ENCODE assay signal across 2 cellular contexts in the genomic region with DNA sequence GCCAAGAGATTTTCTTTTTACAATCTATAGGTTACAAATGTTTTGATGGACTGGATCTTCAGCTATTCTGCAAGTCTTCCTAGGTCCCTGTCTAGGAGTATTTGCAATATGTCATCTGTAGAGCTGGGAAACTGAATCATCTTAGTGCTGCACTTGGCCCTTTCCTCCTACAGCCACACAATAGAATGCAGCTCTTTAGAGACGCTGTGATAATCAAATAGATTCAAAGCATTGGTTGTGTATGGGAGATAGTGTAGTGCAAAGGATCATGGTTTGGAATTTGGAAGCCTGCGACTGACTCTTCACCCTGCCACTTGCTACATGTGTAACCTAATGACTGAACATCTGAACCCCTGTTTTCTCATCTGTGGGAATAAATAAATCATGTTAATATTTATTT.
TF ChIP-seq lines count a peak whose summit lies in the region.

No MANE protein-coding gene starts in this region.

TF ChIP-seq in IMR-90, 13 proteins besides CTCF, POLR2A, EP300 and RAD21 (continued from another document):
- TF ChIP-seq, protein P1, sequence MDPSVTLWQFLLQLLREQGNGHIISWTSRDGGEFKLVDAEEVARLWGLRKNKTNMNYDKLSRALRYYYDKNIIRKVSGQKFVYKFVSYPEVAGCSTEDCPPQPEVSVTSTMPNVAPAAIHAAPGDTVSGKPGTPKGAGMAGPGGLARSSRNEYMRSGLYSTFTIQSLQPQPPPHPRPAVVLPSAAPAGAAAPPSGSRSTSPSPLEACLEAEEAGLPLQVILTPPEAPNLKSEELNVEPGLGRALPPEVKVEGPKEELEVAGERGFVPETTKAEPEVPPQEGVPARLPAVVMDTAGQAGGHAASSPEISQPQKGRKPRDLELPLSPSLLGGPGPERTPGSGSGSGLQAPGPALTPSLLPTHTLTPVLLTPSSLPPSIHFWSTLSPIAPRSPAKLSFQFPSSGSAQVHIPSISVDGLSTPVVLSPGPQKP (IDR thresholded peaks at IDR 0.05; ENCODE audit: borderline replicate concordance, low read depth, low read length) = no peak
- TF ChIP-seq MAZ (IDR thresholded peaks at IDR 0.05; ENCODE audit: borderline replicate concordance, low read depth, low read length) (no peak), RCOR1 (IDR thresholded peaks at IDR 0.05; ENCODE audit: insufficient replicate concordance, low read length) (no peak), CEBPB (IDR thresholded peaks at IDR 0.05; ENCODE audit: low read depth, low read length) (no peak), MAFK (IDR thresholded peaks at IDR 0.05; ENCODE audit: low read depth, low read length) (no peak), NFE2L2 (IDR thresholded peaks at IDR 0.05; ENCODE audit: low read depth, low read length) (no peak), MXI1 (IDR thresholded peaks at IDR 0.05; ENCODE audit: borderline replicate concordance, low read depth, low read length) (no peak)
- TF ChIP-seq, protein P2, sequence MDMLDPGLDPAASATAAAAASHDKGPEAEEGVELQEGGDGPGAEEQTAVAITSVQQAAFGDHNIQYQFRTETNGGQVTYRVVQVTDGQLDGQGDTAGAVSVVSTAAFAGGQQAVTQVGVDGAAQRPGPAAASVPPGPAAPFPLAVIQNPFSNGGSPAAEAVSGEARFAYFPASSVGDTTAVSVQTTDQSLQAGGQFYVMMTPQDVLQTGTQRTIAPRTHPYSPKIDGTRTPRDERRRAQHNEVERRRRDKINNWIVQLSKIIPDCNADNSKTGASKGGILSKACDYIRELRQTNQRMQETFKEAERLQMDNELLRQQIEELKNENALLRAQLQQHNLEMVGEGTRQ (IDR thresholded peaks at IDR 0.05; ENCODE audit: low read depth, low read length) = no peak

TF ChIP-seq in SK-N-SH treated with all-trans-retinoic acid at 6 μM for 48 hours, 23 proteins besides CTCF, POLR2A, EP300 and RAD21 (continued from another document):
- TF ChIP-seq, protein P3, sequence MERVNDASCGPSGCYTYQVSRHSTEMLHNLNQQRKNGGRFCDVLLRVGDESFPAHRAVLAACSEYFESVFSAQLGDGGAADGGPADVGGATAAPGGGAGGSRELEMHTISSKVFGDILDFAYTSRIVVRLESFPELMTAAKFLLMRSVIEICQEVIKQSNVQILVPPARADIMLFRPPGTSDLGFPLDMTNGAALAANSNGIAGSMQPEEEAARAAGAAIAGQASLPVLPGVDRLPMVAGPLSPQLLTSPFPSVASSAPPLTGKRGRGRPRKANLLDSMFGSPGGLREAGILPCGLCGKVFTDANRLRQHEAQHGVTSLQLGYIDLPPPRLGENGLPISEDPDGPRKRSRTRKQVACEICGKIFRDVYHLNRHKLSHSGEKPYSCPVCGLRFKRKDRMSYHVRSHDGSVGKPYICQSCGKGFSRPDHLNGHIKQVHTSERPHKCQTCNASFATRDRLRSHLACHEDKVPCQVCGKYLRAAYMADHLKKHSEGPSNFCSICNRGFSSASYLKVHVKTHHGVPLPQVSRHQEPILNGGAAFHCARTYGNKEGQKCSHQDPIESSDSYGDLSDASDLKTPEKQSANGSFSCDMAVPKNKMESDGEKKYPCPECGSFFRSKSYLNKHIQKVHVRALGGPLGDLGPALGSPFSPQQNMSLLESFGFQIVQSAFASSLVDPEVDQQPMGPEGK (CRISPR knock-in tag; IDR thresholded peaks at IDR 0.05; ENCODE audit: borderline replicate concordance) = no peak
- TF ChIP-seq ZC3H10 (CRISPR knock-in tag; IDR thresholded peaks at IDR 0.05) = no peak
- TF ChIP-seq BACH2 (CRISPR knock-in tag; IDR thresholded peaks at IDR 0.05; ENCODE audit: borderline replicate concordance) = no peak
- no peak for TF ChIP-seq CSDC2 (CRISPR knock-in tag; IDR thresholded peaks at IDR 0.05)
- no peak for TF ChIP-seq RARB (CRISPR knock-in tag; IDR thresholded peaks at IDR 0.05)
- TF ChIP-seq ARNTL (CRISPR knock-in tag; IDR thresholded peaks at IDR 0.05; ENCODE audit: borderline replicate concordance, low read depth) = no peak
- TF ChIP-seq, protein P4, sequence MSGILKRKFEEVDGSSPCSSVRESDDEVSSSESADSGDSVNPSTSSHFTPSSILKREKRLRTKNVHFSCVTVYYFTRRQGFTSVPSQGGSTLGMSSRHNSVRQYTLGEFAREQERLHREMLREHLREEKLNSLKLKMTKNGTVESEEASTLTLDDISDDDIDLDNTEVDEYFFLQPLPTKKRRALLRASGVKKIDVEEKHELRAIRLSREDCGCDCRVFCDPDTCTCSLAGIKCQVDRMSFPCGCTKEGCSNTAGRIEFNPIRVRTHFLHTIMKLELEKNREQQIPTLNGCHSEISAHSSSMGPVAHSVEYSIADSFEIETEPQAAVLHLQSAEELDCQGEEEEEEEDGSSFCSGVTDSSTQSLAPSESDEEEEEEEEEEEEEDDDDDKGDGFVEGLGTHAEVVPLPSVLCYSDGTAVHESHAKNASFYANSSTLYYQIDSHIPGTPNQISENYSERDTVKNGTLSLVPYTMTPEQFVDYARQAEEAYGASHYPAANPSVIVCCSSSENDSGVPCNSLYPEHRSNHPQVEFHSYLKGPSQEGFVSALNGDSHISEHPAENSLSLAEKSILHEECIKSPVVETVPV (CRISPR knock-in tag; IDR thresholded peaks at IDR 0.05) = no peak
- TF ChIP-seq, protein P5, sequence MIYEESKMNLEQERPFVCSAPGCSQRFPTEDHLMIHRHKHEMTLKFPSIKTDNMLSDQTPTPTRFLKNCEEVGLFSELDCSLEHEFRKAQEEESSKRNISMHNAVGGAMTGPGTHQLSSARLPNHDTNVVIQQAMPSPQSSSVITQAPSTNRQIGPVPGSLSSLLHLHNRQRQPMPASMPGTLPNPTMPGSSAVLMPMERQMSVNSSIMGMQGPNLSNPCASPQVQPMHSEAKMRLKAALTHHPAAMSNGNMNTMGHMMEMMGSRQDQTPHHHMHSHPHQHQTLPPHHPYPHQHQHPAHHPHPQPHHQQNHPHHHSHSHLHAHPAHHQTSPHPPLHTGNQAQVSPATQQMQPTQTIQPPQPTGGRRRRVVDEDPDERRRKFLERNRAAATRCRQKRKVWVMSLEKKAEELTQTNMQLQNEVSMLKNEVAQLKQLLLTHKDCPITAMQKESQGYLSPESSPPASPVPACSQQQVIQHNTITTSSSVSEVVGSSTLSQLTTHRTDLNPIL (CRISPR knock-in tag; IDR thresholded peaks at IDR 0.05; ENCODE audit: low read depth) = no peak
- TF ChIP-seq OSR1 (CRISPR knock-in tag; IDR thresholded peaks at IDR 0.05) = no peak
- TF ChIP-seq, protein P6, sequence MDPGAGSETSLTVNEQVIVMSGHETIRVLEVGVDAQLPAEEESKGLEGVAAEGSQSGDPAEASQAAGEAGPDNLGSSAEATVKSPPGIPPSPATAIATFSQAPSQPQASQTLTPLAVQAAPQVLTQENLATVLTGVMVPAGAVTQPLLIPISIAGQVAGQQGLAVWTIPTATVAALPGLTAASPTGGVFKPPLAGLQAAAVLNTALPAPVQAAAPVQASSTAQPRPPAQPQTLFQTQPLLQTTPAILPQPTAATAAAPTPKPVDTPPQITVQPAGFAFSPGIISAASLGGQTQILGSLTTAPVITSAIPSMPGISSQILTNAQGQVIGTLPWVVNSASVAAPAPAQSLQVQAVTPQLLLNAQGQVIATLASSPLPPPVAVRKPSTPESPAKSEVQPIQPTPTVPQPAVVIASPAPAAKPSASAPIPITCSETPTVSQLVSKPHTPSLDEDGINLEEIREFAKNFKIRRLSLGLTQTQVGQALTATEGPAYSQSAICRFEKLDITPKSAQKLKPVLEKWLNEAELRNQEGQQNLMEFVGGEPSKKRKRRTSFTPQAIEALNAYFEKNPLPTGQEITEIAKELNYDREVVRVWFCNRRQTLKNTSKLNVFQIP (CRISPR knock-in tag; IDR thresholded peaks at IDR 0.05; ENCODE audit: borderline replicate concordance, low read depth) = no peak
- no peak for TF ChIP-seq ESRRG (CRISPR knock-in tag; IDR thresholded peaks at IDR 0.05)
- TF ChIP-seq GLIS3 (CRISPR knock-in tag; IDR thresholded peaks at IDR 0.05) = no peak
